20 cellular contexts compared by ENCODE assay signal in the genomic region with DNA sequence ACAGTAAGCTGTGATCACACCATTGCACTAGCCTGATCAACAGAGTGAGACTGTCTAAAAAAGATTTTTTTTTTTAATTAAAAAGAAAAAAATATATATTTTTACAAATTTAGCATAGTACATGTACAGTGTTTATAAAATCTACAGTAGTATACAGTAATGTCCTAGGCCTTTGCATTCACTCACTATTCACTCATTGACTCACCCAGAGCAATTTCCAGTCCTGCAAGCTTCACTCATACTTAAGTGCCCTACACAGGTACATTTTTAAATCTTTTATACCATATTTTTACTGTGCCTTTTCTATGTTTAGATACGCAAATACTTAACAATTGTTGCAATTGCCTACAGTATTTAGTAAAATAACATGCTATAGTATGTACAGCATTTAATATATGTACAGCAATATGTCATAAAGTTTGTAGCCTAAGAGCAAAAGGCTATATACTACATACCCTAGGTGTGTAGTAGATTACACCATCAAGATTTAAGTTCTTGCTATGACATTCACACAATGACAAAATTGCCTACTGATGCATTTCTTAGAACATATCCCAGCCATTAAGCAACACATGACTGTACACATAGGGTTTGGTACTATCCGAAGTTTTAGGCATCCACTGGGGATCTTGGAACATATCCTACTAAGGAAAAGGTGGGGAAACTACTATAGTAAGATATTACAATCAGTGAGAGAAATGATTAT. TPM values are rescaled to one million over a fixed set of nuclear protein-coding genes. Genes with fewer than 3 reads are reported as not detected.
DNase-seq lines count a peak whose midpoint lies in the region; ATAC-seq, FAIRE-seq and TF ChIP-seq lines count a peak whose summit lies in the region.
"Had no signal": no experiment of that assay in that cellular context is flagged by ENCODE, and none has a peak within 500 bp of the region (broad histone marks: within the 10 kb centered on the region; RNA-seq: fewer than 3 reads in every experiment).

No MANE protein-coding gene starts in this region.

- TF ChIP-seq CTCF in K562 (IDR thresholded peaks at IDR 0.05 in 2 of 3, conservative IDR thresholded peaks at IDR 0.05 in 1 of 3; ENCODE audit: insufficient read depth in 2 of 3, low read depth in 1 of 3, low read length in 3 of 3) (no peak), foreskin keratinocyte (conservative IDR thresholded peaks at IDR 0.05) (no peak)

- peak; percentile 6 for DNase-seq in ELR (ENCODE audit: low read depth)
- DNase-seq in H54 (ENCODE audit: insufficient read length, low spot score) = no peak
- DNase-seq in K562 (ENCODE audit: extremely low read depth in 1 of 4, low spot score in 3 of 4) = no peak
- DNase-seq in foreskin keratinocyte = peak in 1 of 2 donors; percentile 17
- no peak for DNase-seq in HCEC 1CT
- DNase-seq in stimulated activated naive B cell treated with anti-CD40 and anti-IgM and Interleukin-4, amounts not matched to agents 10 μg/mL and 1 μg/mL and 100 μg/mL, for 72 hours = no peak
- DNase-seq in neuronal stem cell (ENCODE audit: low spot score) = no peak
- DNase-seq: ACHN; Caco-2; CD4-positive, alpha-beta T cell; GDM1; GM23248; HFFc6 had no signal

- H3K79me1 ChIP-seq in neuronal stem cell (ENCODE audit: low read depth, low read length) = peaks cover 4% of the 10 kb centered on the region

- no peaks in the 10 kb centered on the region for H3K27me3 ChIP-seq in K562 (ENCODE audit: control insufficient read depth in 2 of 2, insufficient read depth in 2 of 2, low read length in 2 of 2)
- H3K27me3 ChIP-seq in foreskin keratinocyte = no peaks in the 10 kb centered on the region
- H3K27me3 ChIP-seq in neuronal stem cell (ENCODE audit: control insufficient read depth in 3 of 3, insufficient read depth in 3 of 3, low read depth in 1 of 3, low read length in 3 of 3) = no peaks in the 10 kb centered on the region

- no peak overlapping the region for H3K18ac ChIP-seq in neuronal stem cell (ENCODE audit: low read length)

- H4K20me1 ChIP-seq in K562 (replicated peaks; ENCODE audit: control insufficient read depth, insufficient read depth, low read length) = peaks cover 20% of the 10 kb centered on the region

- TF ChIP-seq POLR2A in H54 (IDR thresholded peaks at IDR 0.05; ENCODE audit: low read depth, low read length) (no peak), K562 (conservative IDR thresholded peaks at IDR 0.05) (no peak)

- H2BK5ac ChIP-seq in neuronal stem cell (ENCODE audit: low read length) = no peak overlapping the region

- H3K4ac ChIP-seq in neuronal stem cell (ENCODE audit: low read length) = no peak overlapping the region

- no peaks in the 10 kb centered on the region for H3K9me3 Mint-ChIP-seq in stimulated activated naive B cell treated with anti-CD40 and anti-IgM and Interleukin-4, amounts not matched to agents 10 μg/mL and 1 μg/mL and 100 μg/mL, for 72 hours
- H3K9me3 Mint-ChIP-seq: CD4-positive, alpha-beta T cell; HFFc6 had no signal

- no peak overlapping the region for H2BK12ac ChIP-seq in neuronal stem cell (ENCODE audit: low read length)

- H3K4me2 ChIP-seq in K562 (ENCODE audit: insufficient read depth, low read length) = no peak overlapping the region
- H3K4me2 ChIP-seq in neuronal stem cell (ENCODE audit: insufficient read depth, low read length, poor library complexity, severe bottlenecking) = no peak overlapping the region
- H3K4me2 ChIP-seq: KMS-11 had no signal

- in situ Hi-C loops in K562 (cut with MboI) = no loop called here

- CTCF ChIA-PET in K562 (lab: Yijun Ruan, JAX; ENCODE audit: low intra/inter-chr PET ratio) = no interaction called here

- ATAC-seq in K562 (no peak), foreskin keratinocyte (peak; percentile 57), GM18502 (IDR thresholded peaks at IDR 0.05; ENCODE audit: poor library complexity, unreplicated experiment) (no peak)
- no peak for ATAC-seq in stimulated activated naive B cell treated with anti-CD40 and anti-IgM and Interleukin-4, amounts not matched to agents 10 μg/mL and 1 μg/mL and 100 μg/mL, for 72 hours (replicated peaks)
- ATAC-seq: HCT116 had no signal

- H3K4me3 Mint-ChIP-seq in stimulated activated naive B cell treated with anti-CD40 and anti-IgM and Interleukin-4, amounts not matched to agents 10 μg/mL and 1 μg/mL and 100 μg/mL, for 72 hours = no peak overlapping the region
- H3K4me3 Mint-ChIP-seq: CD4-positive, alpha-beta T cell; HFFc6 had no signal

- no peak overlapping the region for H3K27ac Mint-ChIP-seq in stimulated activated naive B cell treated with anti-CD40 and anti-IgM and Interleukin-4, amounts not matched to agents 10 μg/mL and 1 μg/mL and 100 μg/mL, for 72 hours
- H3K27ac Mint-ChIP-seq: CD4-positive, alpha-beta T cell; HFFc6 had no signal

- no peaks in the 10 kb centered on the region; the same call in 1 of the 3 replicates for H3K36me3 ChIP-seq in K562 (ENCODE audit: control insufficient read depth, insufficient read depth, low read length)
- H3K36me3 ChIP-seq in neuronal stem cell (replicated peaks in 1 of 2; ENCODE audit: control insufficient read depth in 2 of 2, insufficient read depth in 2 of 2, low read length in 2 of 2) = peaks cover 0 to 54% of the 10 kb centered on the region in 2 donors

- intact Hi-C loops in K562 (cut with micrococcal nuclease) = no loop called here

- H3K27ac ChIP-seq in K562 (ENCODE audit: extremely low read depth, low read depth, low read length) (no peak overlapping the region), foreskin keratinocyte (no peak overlapping the region), neuronal stem cell (replicated peaks; ENCODE audit: low read length) (no peak overlapping the region)
- H3K27ac ChIP-seq: C4-2B, GM23248, KMS-11 had no signal

- no peak overlapping the region for H2AFZ ChIP-seq in K562 (ENCODE audit: low read depth, low read length)
- H2AFZ ChIP-seq in neuronal stem cell (ENCODE audit: low read length) = no peak overlapping the region
- H2AFZ ChIP-seq: GM23248 had no signal

- no peak for TF ChIP-seq RAD21 in K562 (CRISPR knock-in tag; conservative IDR thresholded peaks at IDR 0.05 in 1 of 2, IDR thresholded peaks at IDR 0.05 in 1 of 2)

- H3K4me3 ChIP-seq in K562 (no peak overlapping the region), neuronal stem cell (ENCODE audit: low read length in 2 of 2) (no peak overlapping the region)
- H3K4me3 ChIP-seq: GM23248 had no signal

- no peak overlapping the region for H2AK5ac ChIP-seq in neuronal stem cell (ENCODE audit: low read depth, low read length)

- H3K23ac ChIP-seq in neuronal stem cell (ENCODE audit: low read depth, low read length, poor library complexity) = no peak overlapping the region

- FAIRE-seq in H54 (lab: Jason Lieb, UNC) (peak; percentile 30), K562 (lab: Jason Lieb, UNC) (no peak)
- FAIRE-seq: D721Med, GM19239, HTR-8/SVneo had no signal

- H3K4me1 ChIP-seq in K562 (replicated peaks in 1 of 2; ENCODE audit: control insufficient read depth in 2 of 2, insufficient read depth in 2 of 2, low read length in 2 of 2) (peaks cover 10 to 19% of the 10 kb centered on the region in 2 experiments), foreskin keratinocyte (peaks cover 5% of the 10 kb centered on the region), neuronal stem cell (ENCODE audit: control insufficient read depth in 2 of 2, insufficient read depth in 1 of 2, low read depth in 1 of 2, low read length in 2 of 2) (peaks cover 0 to 6% of the 10 kb centered on the region in 2 donors)

- peaks cover 5 to 17% of the 10 kb centered on the region in 2 donors for H3K4me1 Mint-ChIP-seq in stimulated activated naive B cell treated with anti-CD40 and anti-IgM and Interleukin-4, amounts not matched to agents 10 μg/mL and 1 μg/mL and 100 μg/mL, for 72 hours

- no peak overlapping the region for H3K9ac ChIP-seq in K562 (ENCODE audit: insufficient read depth in 1 of 2, low read depth in 2 of 2, low read length in 2 of 2)
- no peak overlapping the region for H3K9ac ChIP-seq in neuronal stem cell (ENCODE audit: low read depth, low read length, poor library complexity)
- H3K9ac ChIP-seq: GM23248, KMS-11 had no signal

- no peaks in the 10 kb centered on the region for H3K27me3 Mint-ChIP-seq in stimulated activated naive B cell treated with anti-CD40 and anti-IgM and Interleukin-4, amounts not matched to agents 10 μg/mL and 1 μg/mL and 100 μg/mL, for 72 hours
- H3K27me3 Mint-ChIP-seq: CD4-positive, alpha-beta T cell had no signal

- POLR2A ChIA-PET in K562 (lab: Yijun Ruan, JAX) = interaction anchor here (1.0 kb wide), 1 partner anchor 21 kb away, joined by 3 read pairs; no protein-coding TSS in a partner anchor

- H3K79me2 ChIP-seq in K562 (ENCODE audit: control insufficient read depth, insufficient read depth, low read length) = peaks cover 18% of the 10 kb centered on the region; the same call in 1 of the 3 replicates

- no peak for TF ChIP-seq EP300 in K562 (IDR thresholded peaks at IDR 0.05; ENCODE audit: low read length)

- H2BK120ac ChIP-seq in neuronal stem cell (ENCODE audit: low read depth, low read length) = no peak overlapping the region

- H3K36me3 Mint-ChIP-seq in stimulated activated naive B cell treated with anti-CD40 and anti-IgM and Interleukin-4, amounts not matched to agents 10 μg/mL and 1 μg/mL and 100 μg/mL, for 72 hours = peaks cover 10 to 18% of the 10 kb centered on the region in 2 donors

- H4K91ac ChIP-seq in neuronal stem cell (ENCODE audit: low read depth, low read length, poor library complexity) = no peak overlapping the region

- BruUV-seq in K562 (replicated peaks; lab: Mats Ljungman, UMichigan) = no TSS peak

- H3K9me3 ChIP-seq in K562 (replicated peaks; ENCODE audit: control insufficient read depth, insufficient read depth, low read depth, low read length) (no peaks in the 10 kb centered on the region), neuronal stem cell (replicated peaks in 1 of 2; ENCODE audit: control insufficient read depth in 2 of 2, insufficient read depth in 1 of 2, low read depth in 1 of 2, low read length in 2 of 2) (no peaks in the 10 kb centered on the region)
- H3K9me3 ChIP-seq: Caco-2 had no signal

- H4K8ac ChIP-seq in neuronal stem cell (ENCODE audit: low read depth, low read length) = no peak overlapping the region

- no peak overlapping the region for H3K14ac ChIP-seq in neuronal stem cell (ENCODE audit: low read length)

- H2BK15ac ChIP-seq in neuronal stem cell (ENCODE audit: low read length) = no peak overlapping the region

- WGBS in K562 (ENCODE audit: insufficient coverage, low coverage, missing lambda C conversion rate) = 48% methylated on average over 2 of the region's 2 CpGs
- no CpG with 5 or more reads among the region's 2 CpGs for WGBS in neuronal stem cell (ENCODE audit: extremely low coverage in 2 of 2, insufficient read length in 2 of 2, insufficient replicate concordance in 1 of 2), 2 donors

- no peaks in the 10 kb centered on the region for H3K9me1 ChIP-seq in K562 (ENCODE audit: control insufficient read depth, insufficient read depth, low read length)

RNA-seq across cellular contexts. Expression of a gene that starts 22.8 kb away (rescaled TPM):
- total RNA-seq in K562 (2011; cell fraction: chromatin; rRNA removed; ENCODE audit: low replicate concordance) = 28.0 and 175 TPM in 2 replicates
- total RNA-seq in K562 (2011; cell fraction: nucleolus; rRNA removed) = 9.2 and 13.8 TPM in 2 replicates
- 26.8 and 30.8 TPM in 2 replicates for total RNA-seq in K562 (2011; cell fraction: nucleoplasm; rRNA removed)
- total RNA-seq in K562 (2014; rRNA removed) (10.7 and 11.1 TPM in 2 replicates), K562 (2014; rRNA removed; fragmentation: Illumina TruSeq; extraction: Trizol) (23.7 and 29.9 TPM in 2 replicates), K562 (2015; rRNA removed; fragmentation: Illumina TruSeq; extraction: Trizol) (22.8 and 23.6 TPM in 2 replicates), K562 (2021) (19.0 and 19.6 TPM in 2 replicates), foreskin keratinocyte (51.4 and 62.0 TPM in 2 replicates)
- polyA plus RNA-seq in K562 (2011; rRNA removed) (24.9 and 25.2 TPM in 2 replicates), K562 (2014; fragmentation: Illumina TruSeq; extraction: Trizol) (12.5 and 15.6 TPM in 2 replicates), K562 (2014; fragmentation: Nextera tagmentation; extraction: Ambion mirVana) (1 to 10 TPM; 3.1 to 4.1 TPM), K562 (2014; rRNA removed) (8.0 and 8.1 TPM in 2 replicates), foreskin keratinocyte (4.3 and 6.4 TPM in 2 replicates)
- polyA plus RNA-seq in K562 (2011; cell fraction: cytosol; rRNA removed) = 3.6 and 9.7 TPM in 2 replicates
- polyA plus RNA-seq in K562 (2011; cell fraction: nucleus; rRNA removed) = 9.5 and 18.1 TPM in 2 replicates
- polyA plus RNA-seq in K562 (2012) = 9.8 and 10.4 TPM in 2 replicates
- 61.7 and 92.1 TPM in 2 replicates for polyA minus RNA-seq in K562 (2011; rRNA and poly(A)+ RNA removed)
- polyA minus RNA-seq in K562 (2011; cell fraction: cytosol; rRNA and poly(A)+ RNA removed) = 12.8 and 14.2 TPM in 2 replicates
- 19.3 and 38.9 TPM in 2 replicates for polyA minus RNA-seq in K562 (2011; cell fraction: nucleus; rRNA and poly(A)+ RNA removed)
- 31.2 TPM for polyA plus RNA-seq in neuronal stem cell (2013, experiment 1 of 2)
- polyA plus RNA-seq in neuronal stem cell (2013, experiment 2 of 2) = 32.8 TPM
